Comparison of ENCODE assay signal across 8 cellular contexts in the genomic region with DNA sequence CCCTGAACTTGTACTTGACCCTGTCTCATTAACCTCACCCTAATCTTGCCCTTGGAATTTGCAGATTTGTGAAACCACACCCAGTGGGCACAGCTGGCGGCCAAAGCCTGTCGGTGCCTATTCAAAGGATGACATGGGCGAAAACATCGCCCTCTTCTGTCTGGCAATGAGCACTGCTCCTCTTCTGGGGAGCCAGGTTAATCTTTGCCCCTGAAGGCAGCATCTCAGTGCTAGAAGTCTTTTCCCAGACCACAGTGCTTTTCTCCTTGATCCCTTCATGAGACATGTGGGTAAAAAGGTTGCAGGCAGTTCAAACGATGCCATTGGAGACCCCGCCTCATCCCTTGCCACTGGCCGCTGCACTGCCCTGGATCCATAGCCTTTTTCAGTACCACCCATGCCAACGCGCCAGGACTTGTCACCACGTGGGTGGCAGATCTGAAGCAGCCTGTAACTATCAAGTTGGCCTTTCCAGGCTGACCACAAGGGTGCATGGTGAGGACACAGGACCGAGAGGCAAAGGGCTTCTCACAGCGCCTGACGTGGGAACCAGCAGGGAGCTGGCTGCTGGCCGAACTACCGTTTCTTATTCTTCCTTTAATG.
DNase-seq lines count a peak whose midpoint lies in the region; ATAC-seq and TF ChIP-seq lines count a peak whose summit lies in the region.

No MANE protein-coding gene starts in this region.

- peak; percentile 70 for DNase-seq in EH (ENCODE audit: low read depth)
- DNase-seq in HAP-1 (ENCODE audit: low spot score in 2 of 2): peak; percentile 66 to 77
- DNase-seq in NCI-H2196 (lab: John Stamatoyannopoulos, UW; ENCODE audit: unreplicated experiment): peak; percentile 12
- peak; percentile 28 for DNase-seq in activated CD4-positive, alpha-beta T cell treated with anti-CD3 and anti-CD28 coated beads for 1 hour
- peak; percentile 94 for DNase-seq in choroid plexus epithelial cell (ENCODE audit: low read depth)
- DNase-seq in left kidney (ENCODE audit: low read depth, low spot score): peak; percentile 81
- DNase-seq in stimulated activated CD4-positive, alpha-beta T cell treated with anti-CD3 and anti-CD28 coated beads, Interleukin-4, amount 100 ng/mL, for 24 hours: peak; percentile 59

- H3K4me3 ChIP-seq in HAP-1 (no peak overlapping the region), choroid plexus epithelial cell (ENCODE audit: low read depth, low read length) (peak overlapping the region; percentile 6)

- H3K4me1 ChIP-seq in HAP-1: peaks cover 4% of the 10 kb centered on the region

- peak; percentile 89 for TF ChIP-seq CTCF in choroid plexus epithelial cell (conservative IDR thresholded peaks at IDR 0.05; ENCODE audit: low read depth, low read length)

- no peaks in the 10 kb centered on the region for H3K27me3 ChIP-seq in HAP-1 (ENCODE audit: low read depth)

- in situ Hi-C loops in HAP-1 (cut with MboI; ENCODE audit: low sequenced_read_pairs): no loop called here

- no peaks in the 10 kb centered on the region for H3K36me3 ChIP-seq in HAP-1 (replicated peaks)

- ATAC-seq in HG02885 (IDR thresholded peaks at IDR 0.05; ENCODE audit: poor library complexity, unreplicated experiment): no peak

- H3K9me3 ChIP-seq in HAP-1: no peaks in the 10 kb centered on the region

Comparison
In these comparisons a context has a peak if more than half of its experiments do, and no peak if none do; other contexts are left out.
1. DNase-seq: peak in every context shown above with its lines; median percentile 94 in choroid plexus epithelial cell; 81 in left kidney; 72 in HAP-1; 70 in EH; 59 in stimulated activated CD4-positive, alpha-beta T cell treated with anti-CD3 and anti-CD28 coated beads, Interleukin-4, amount 100 ng/mL, for 24 hours; 28 in activated CD4-positive, alpha-beta T cell treated with anti-CD3 and anti-CD28 coated beads for 1 hour; 12 in NCI-H2196.